In genomic region chr18:79389689-79390088, GRCh38 we compare ENCODE assay signal across 25 cellular contexts. TPM values are rescaled to one million over a fixed set of nuclear protein-coding genes. Genes with fewer than 3 reads are reported as not detected.
A peak's percentile ranks its signal among the peaks of the same experiment; 100 is the strongest.
DNase-seq lines count a peak whose midpoint lies in the region; ATAC-seq and TF ChIP-seq lines count a peak whose summit lies in the region.
"Had no signal": no experiment of that assay in that cellular context is flagged by ENCODE, and none has a peak within 500 bp of the region (broad histone marks: within the 10 kb centered on the region; RNA-seq: fewer than 3 reads in every experiment).

No MANE protein-coding gene starts in this region.

- CTCF ChIA-PET in activated naive CD4-positive, alpha-beta T cell treated with anti-CD3 and anti-CD28 coated beads, Interleukin-2, amount 10 ng/mL, durations not matched to agents 7 days and 5 days (lab: Charles Lee) = interaction anchor here (1.0 to 6.0 kb wide), 3 partner anchors 10 to 140 kb away, joined by 3 to 38 read pairs (median 11); no protein-coding TSS in a partner anchor
- CTCF ChIA-PET in WTC11 (lab: Charles Lee) = no interaction called here

- no peak overlapping the region for H3K27ac ChIP-seq in sigmoid colon
- H3K27ac ChIP-seq: A549; BLaER1 treated with 17β-estradiol and CSF1 and Interleukin-3, amounts not matched to agents 10 nM and 100 nM; GM23248 had no signal

- 50 to 52% methylated on average over 4 of the region's 4 CpGs for WGBS in sigmoid colon, 2 donors

- no peaks in the 10 kb centered on the region for H3K27me3 ChIP-seq in sigmoid colon

- no peaks in the 10 kb centered on the region for H3K9me3 ChIP-seq in sigmoid colon
- H3K9me3 ChIP-seq: A549; BE2C; BLaER1 treated with 17β-estradiol and CSF1 and Interleukin-3, amounts not matched to agents 10 nM and 100 nM had no signal

- H3K27me3 Mint-ChIP-seq in activated naive CD4-positive, alpha-beta T cell treated with anti-CD3 and anti-CD28 coated beads, Interleukin-2, amount 10 ng/mL, durations not matched to agents 7 days and 5 days = peaks cover 65% of the 10 kb centered on the region
- peaks cover 54% of the 10 kb centered on the region for H3K27me3 Mint-ChIP-seq in WTC11 (ENCODE audit: low read depth)
- H3K27me3 Mint-ChIP-seq: CD4-positive, alpha-beta T cell had no signal

- H3K4me1 ChIP-seq in sigmoid colon = peaks cover 0 to 26% (median 16%) of the 10 kb centered on the region in 4 donors
- H3K4me1 ChIP-seq: A549, BE2C had no signal

- no peaks in the 10 kb centered on the region for H3K36me3 Mint-ChIP-seq in activated naive CD4-positive, alpha-beta T cell treated with anti-CD3 and anti-CD28 coated beads, Interleukin-2, amount 10 ng/mL, durations not matched to agents 7 days and 5 days
- no peaks in the 10 kb centered on the region for H3K36me3 Mint-ChIP-seq in WTC11

- POLR2A ChIA-PET in WTC11 (lab: Charles Lee) = no interaction called here

- TF ChIP-seq EP300 in sigmoid colon (IDR thresholded peaks at IDR 0.05) = no peak

- ATAC-seq in WTC11 (no peak), GM18519 (IDR thresholded peaks at IDR 0.05; ENCODE audit: low FRiP score, unreplicated experiment) (no peak), left colon (no peak)
- ATAC-seq: A549, GM12878 had no signal

- H3K27ac Mint-ChIP-seq in activated naive CD4-positive, alpha-beta T cell treated with anti-CD3 and anti-CD28 coated beads, Interleukin-2, amount 10 ng/mL, durations not matched to agents 7 days and 5 days = no peak overlapping the region
- no peak overlapping the region for H3K27ac Mint-ChIP-seq in WTC11
- H3K27ac Mint-ChIP-seq: CD14-positive monocyte; CD4-positive, alpha-beta T cell had no signal

- DNase-seq in activated naive CD4-positive, alpha-beta T cell treated with anti-CD3 and anti-CD28 coated beads, Interleukin-2, amount 10 ng/mL, durations not matched to agents 7 days and 5 days = peak; percentile 5
- DNase-seq in activated naive CD4-positive, alpha-beta T cell treated with anti-CD3 and anti-CD28 coated beads, Interleukin-2, amount 50 U/mL, for 16 hours = no peak
- DNase-seq in WTC11 (ENCODE audit: low spot score) (peak; percentile 5), islet precursor cell (peak; percentile 38), sigmoid colon (peak; percentile 45), NCI-H1105 (lab: John Stamatoyannopoulos, UW) (no peak), left colon (no peak)
- DNase-seq: 8988T; ACHN; AML-193; BE2C; CD4-positive, alpha-beta T cell; CD8-positive, alpha-beta memory T cell; DMS 273 treated with DMSO at 0.1 percent for 48 hours; DMS79; EL; GDM1; GM23248; H7; HCEC 1CT had no signal

- no peaks in the 10 kb centered on the region for H3K9me3 Mint-ChIP-seq in activated naive CD4-positive, alpha-beta T cell treated with anti-CD3 and anti-CD28 coated beads, Interleukin-2, amount 10 ng/mL, durations not matched to agents 7 days and 5 days
- no peaks in the 10 kb centered on the region for H3K9me3 Mint-ChIP-seq in WTC11
- H3K9me3 Mint-ChIP-seq: CD4-positive, alpha-beta T cell; CD8-positive, alpha-beta memory T cell had no signal

- no peaks in the 10 kb centered on the region for H3K36me3 ChIP-seq in sigmoid colon
- H3K36me3 ChIP-seq: BE2C; BLaER1 treated with 17β-estradiol and CSF1 and Interleukin-3, amounts not matched to agents 10 nM and 100 nM had no signal

- TF ChIP-seq CTCF in WTC11 (IDR thresholded peaks at IDR 0.05) = no peak
- TF ChIP-seq CTCF in sigmoid colon (IDR thresholded peaks at IDR 0.05) = no peak

- peaks cover 19% of the 10 kb centered on the region for H3K4me1 Mint-ChIP-seq in activated naive CD4-positive, alpha-beta T cell treated with anti-CD3 and anti-CD28 coated beads, Interleukin-2, amount 10 ng/mL, durations not matched to agents 7 days and 5 days
- H3K4me1 Mint-ChIP-seq in WTC11 = peaks cover 6% of the 10 kb centered on the region

- TF ChIP-seq POLR2A in sigmoid colon (IDR thresholded peaks at IDR 0.05) = no peak

- no peak overlapping the region for H3K4me3 ChIP-seq in sigmoid colon
- H3K4me3 ChIP-seq: A549; BLaER1 treated with 17β-estradiol and CSF1 and Interleukin-3, amounts not matched to agents 10 nM and 100 nM; GM12878; GM23248 had no signal

- intact Hi-C loops in sigmoid colon (cut with DNase I) (loop anchor here (5.0 kb wide), 1 partner anchor 198 kb away; no protein-coding TSS in a partner anchor), left colon (cut with DNase I, micrococcal nuclease) (no loop called here)

- no peak overlapping the region for H3K4me3 Mint-ChIP-seq in activated naive CD4-positive, alpha-beta T cell treated with anti-CD3 and anti-CD28 coated beads, Interleukin-2, amount 10 ng/mL, durations not matched to agents 7 days and 5 days
- H3K4me3 Mint-ChIP-seq in WTC11 = no peak overlapping the region
- H3K4me3 Mint-ChIP-seq: CD4-positive, alpha-beta T cell had no signal

TF ChIP-seq in WTC11, 78 proteins besides CTCF, POLR2A, EP300 and RAD21:
- TF ChIP-seq ZNF317 (CRISPR knock-in tag; IDR thresholded peaks at IDR 0.05; ENCODE audit: borderline replicate concordance, low read depth) (peak; percentile 64; the same call in 1 of the 2 replicates), CBFB (CRISPR knock-in tag; IDR thresholded peaks at IDR 0.05; ENCODE audit: low read depth) (no peak), FOXP4 (CRISPR knock-in tag; IDR thresholded peaks at IDR 0.05) (no peak), RORB (CRISPR knock-in tag; IDR thresholded peaks at IDR 0.05) (no peak)
TF ChIP-seq in WTC11: peak in this region for 1.

RNA-seq across cellular contexts. Expression of gene NFATC1, which starts 6.0 kb away (rescaled TPM):
- total RNA-seq in WTC11 (2021) = 17.6 to 20.2 TPM (median 17.6 TPM) in 3 replicates
- 10 to 100 TPM in 3 of 4 donors, 1 to 10 TPM in 1; 7.3 to 13.8 (median 11.1) TPM for total RNA-seq in sigmoid colon
- polyA plus RNA-seq in sigmoid colon = 10 to 100 TPM in 1 of 3 donors, 1 to 10 TPM in 2; 1.6 to 12.4 (median 2.4) TPM
- total RNA-seq in left colon = 1 to 10 TPM; 2.9 to 4.4 TPM

Comparison
In these comparisons a context has a peak if more than half of its experiments do, and no peak if none do; other contexts are left out.
1. DNase-seq: peak in activated naive CD4-positive, alpha-beta T cell treated with anti-CD3 and anti-CD28 coated beads, Interleukin-2, amount 10 ng/mL, durations not matched to agents 7 days and 5 days (single experiment), WTC11 (single experiment), islet precursor cell (single experiment) and sigmoid colon (single experiment); none in activated naive CD4-positive, alpha-beta T cell treated with anti-CD3 and anti-CD28 coated beads, Interleukin-2, amount 50 U/mL, for 16 hours (single experiment), NCI-H1105 (single experiment) and left colon (0 of 2).